Comparison of ENCODE assay signal across 29 cellular contexts in the genomic region with DNA sequence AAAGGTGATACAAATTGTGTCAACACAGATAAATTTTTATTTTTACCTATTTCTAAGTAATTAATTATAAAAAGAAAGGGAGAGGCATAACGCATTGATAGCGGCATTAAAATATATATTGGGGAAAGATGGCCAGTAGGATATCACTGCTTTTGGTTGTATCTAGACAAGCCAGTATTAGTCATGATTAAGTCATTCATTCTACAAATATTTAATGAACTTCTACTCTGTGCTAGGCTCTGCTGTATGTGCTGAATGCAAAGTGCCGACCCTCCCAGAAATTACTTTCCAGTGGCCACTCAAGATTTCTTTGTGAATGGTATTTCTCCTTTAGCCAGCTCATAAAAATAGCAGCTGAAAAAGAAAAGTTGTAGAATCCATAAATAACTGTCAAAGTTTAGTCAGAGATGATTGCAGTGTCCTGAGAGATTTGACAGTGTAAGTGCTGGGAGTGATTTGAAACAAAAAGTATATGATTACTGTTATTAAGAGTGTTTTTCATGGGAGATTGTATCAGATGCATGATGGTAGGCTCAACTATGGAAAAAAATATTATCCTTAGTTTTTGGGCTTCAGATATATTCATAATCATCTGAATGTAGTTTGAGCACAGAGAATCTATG.
"Had no signal": no experiment of that assay in that cellular context is flagged by ENCODE, and none has a peak within 500 bp of the region (broad histone marks: within the 10 kb centered on the region; RNA-seq: fewer than 3 reads in every experiment).

No MANE protein-coding gene starts in this region.

- H3K36me3 ChIP-seq: cardiac muscle cell, esophagus muscularis mucosa, left ventricle myocardium inferior, neutrophil, prostate gland, thoracic aorta, uterus had no signal

- H3K27ac ChIP-seq: cardiac muscle cell, coronary artery, dorsolateral prefrontal cortex, esophagus muscularis mucosa, left ventricle myocardium inferior, neutrophil, prostate gland, skin epidermis, thoracic aorta, uterus, VCaP had no signal

- ATAC-seq: activated naive CD4-positive, alpha-beta T cell treated with anti-CD3 and anti-CD28 coated beads, Interleukin-2, amount 50 U/mL, for 72 hours; activated T-cell treated with anti-CD3 and anti-CD28 coated beads, Interleukin-2, amount 50 U/mL, for 72 hours; mucosa of descending colon; natural killer cell treated with Interleukin-12 subunit alpha and Interleukin-12 subunit beta and Interleukin-15 and Interleukin-18, amount 100 ng/mL, for 72 hours; sciatic nerve; stimulated activated effector memory CD8-positive, alpha-beta T cell treated with anti-CD3 and anti-CD28 coated beads, Interleukin-12 subunit alpha, Interleukin-12 subunit beta, amount 100 ng/mL, for 72 hours had no signal

- H3K9me3 ChIP-seq: esophagus muscularis mucosa, left ventricle myocardium inferior, mucosa of descending colon, neutrophil, prostate gland, thoracic aorta, uterus had no signal

- FAIRE-seq: TTC549 had no signal

- H3K4me3 ChIP-seq: cardiac muscle cell, coronary artery, dorsolateral prefrontal cortex, esophagus muscularis mucosa, left ventricle myocardium inferior, lung, mucosa of descending colon, prostate gland, skin epidermis, thoracic aorta, uterus had no signal

- H3K27me3 ChIP-seq: cardiac muscle cell, dorsolateral prefrontal cortex, esophagus muscularis mucosa, neutrophil had no signal

- DNase-seq: activated CD4-positive, alpha-beta T cell treated with anti-CD3 and anti-CD28 coated beads for 4 hours; activated CD4-positive, alpha-beta T cell treated with anti-CD3 and anti-CD28 coated beads, Interleukin-2, amount 50 U/mL, for 4 hours; activated naive CD4-positive, alpha-beta T cell; activated T-cell treated with anti-CD3 and anti-CD28 coated beads for 4 hours; activated T-cell treated with anti-CD3 and anti-CD28 coated beads, Interleukin-2, amount 50 U/mL, for 72 hours; anterior cingulate cortex; dorsolateral prefrontal cortex; left ventricle myocardium inferior; mesendoderm; mucosa of descending colon; retina; stimulated activated CD4-positive, alpha-beta T cell treated with anti-CD3 and anti-CD28 coated beads, Interleukin-4, amount 100 ng/mL, for 24 hours; T-helper 9 cell; trophoblast cell; uterus had no signal

- H3K4me1 ChIP-seq: esophagus muscularis mucosa, left ventricle myocardium inferior, prostate gland, uterus had no signal
